Comparison of ENCODE assay signal across 19 cellular contexts in the genomic region with DNA sequence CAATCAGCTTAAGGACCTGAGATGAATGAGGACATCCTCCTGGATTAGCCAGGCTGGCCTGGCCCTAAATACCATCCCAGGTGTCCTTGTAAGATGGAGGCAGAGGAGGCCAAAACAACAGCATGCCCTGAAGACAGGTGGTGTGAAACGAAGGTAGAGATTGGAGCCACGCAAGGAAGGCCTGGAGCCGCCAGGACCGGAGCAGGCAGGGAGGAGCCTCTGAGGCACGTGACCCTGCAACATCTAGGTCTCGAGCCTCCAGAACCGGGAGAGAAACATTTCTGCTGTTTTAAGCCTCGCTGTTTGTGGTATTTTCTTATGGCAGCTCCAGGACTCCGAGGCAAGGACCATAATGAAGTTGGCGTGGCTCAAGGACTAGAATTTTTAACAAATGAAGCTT. TPM values are rescaled to one million over a fixed set of nuclear protein-coding genes. Genes with fewer than 3 reads are reported as not detected.
DNase-seq lines count a peak whose midpoint lies in the region; ATAC-seq and TF ChIP-seq lines count a peak whose summit lies in the region.
"Had no signal": no experiment of that assay in that cellular context is flagged by ENCODE, and none has a peak within 500 bp of the region (broad histone marks: within the 10 kb centered on the region; RNA-seq: fewer than 3 reads in every experiment).

No MANE protein-coding gene starts in this region.

- H3K9me3 ChIP-seq in upper lobe of right lung = no peaks in the 10 kb centered on the region

- no peaks in the 10 kb centered on the region for H3K4me1 ChIP-seq in upper lobe of right lung

- intact Hi-C loops in natural killer cell (cut with micrococcal nuclease) (no loop called here), upper lobe of right lung (cut with DNase I) (no loop called here)

- TF ChIP-seq CTCF in natural killer cell (IDR thresholded peaks at IDR 0.05) (no peak), upper lobe of right lung (IDR thresholded peaks at IDR 0.05) (no peak), mesothelial cell of epicardium (IDR thresholded peaks at IDR 0.05; ENCODE audit: unreplicated experiment) (no peak)

- no peaks in the 10 kb centered on the region for H3K27me3 Mint-ChIP-seq in natural killer cell treated with Interleukin-12 subunit alpha and Interleukin-12 subunit beta and Interleukin-15 and Interleukin-18, amount 100 ng/mL, for 72 hours
- H3K27me3 Mint-ChIP-seq in natural killer cell (ENCODE audit: low read depth in 2 of 2) = no peaks in the 10 kb centered on the region
- H3K27me3 Mint-ChIP-seq in mesothelial cell of epicardium (ENCODE audit: low read depth) = no peaks in the 10 kb centered on the region
- H3K27me3 Mint-ChIP-seq: B cell had no signal

- H3K9me3 Mint-ChIP-seq in natural killer cell treated with Interleukin-12 subunit alpha and Interleukin-12 subunit beta and Interleukin-15 and Interleukin-18, amount 100 ng/mL, for 72 hours = no peaks in the 10 kb centered on the region
- H3K9me3 Mint-ChIP-seq in natural killer cell (no peaks in the 10 kb centered on the region), mesothelial cell of epicardium (no peaks in the 10 kb centered on the region)
- H3K9me3 Mint-ChIP-seq: CD8-positive, alpha-beta T cell had no signal

- H3K36me3 ChIP-seq in upper lobe of right lung = no peaks in the 10 kb centered on the region

- no peak overlapping the region for H3K27ac ChIP-seq in upper lobe of right lung
- H3K27ac ChIP-seq: 22Rv1 had no signal

- no peaks in the 10 kb centered on the region for H3K27me3 ChIP-seq in upper lobe of right lung

- no peak overlapping the region for H3K4me3 Mint-ChIP-seq in natural killer cell treated with Interleukin-12 subunit alpha and Interleukin-12 subunit beta and Interleukin-15 and Interleukin-18, amount 100 ng/mL, for 72 hours
- H3K4me3 Mint-ChIP-seq in natural killer cell (no peak overlapping the region), mesothelial cell of epicardium (no peak overlapping the region)
- H3K4me3 Mint-ChIP-seq: B cell; CD8-positive, alpha-beta T cell had no signal

- H3K4me3 ChIP-seq in upper lobe of right lung = no peak overlapping the region

- peak; percentile 7 for DNase-seq in activated CD4-positive, CD25-positive, alpha-beta regulatory T cell treated with anti-CD3 and anti-CD28 coated beads, Interleukin-2, amount 50 U/mL, for 72 hours
- DNase-seq in activated CD4-positive, CD25-positive, alpha-beta regulatory T cell (lab: John Stamatoyannopoulos, UW) = no peak
- peak; percentile 18 for DNase-seq in natural killer cell treated with Interleukin-12 subunit alpha and Interleukin-12 subunit beta and Interleukin-15 and Interleukin-18, amount 100 ng/mL, for 72 hours (ENCODE audit: low spot score)
- DNase-seq in natural killer cell (no peak), mesenteric fat pad (ENCODE audit: low spot score) (peak; percentile 75), upper lobe of right lung (peak; percentile 30), mesothelial cell of epicardium (ENCODE audit: low spot score in 2 of 2, unreplicated experiment in 2 of 2) (no peak)
- DNase-seq: CD8-positive, alpha-beta T cell; DMS79; KG1; NCI-H146; NCI-H2081; NCI-H510A; NCI-H774; RPMI8226 had no signal

- H3K36me3 Mint-ChIP-seq in natural killer cell treated with Interleukin-12 subunit alpha and Interleukin-12 subunit beta and Interleukin-15 and Interleukin-18, amount 100 ng/mL, for 72 hours = no peaks in the 10 kb centered on the region
- H3K36me3 Mint-ChIP-seq in natural killer cell = no peaks in the 10 kb centered on the region
- H3K36me3 Mint-ChIP-seq in mesothelial cell of epicardium = no peaks in the 10 kb centered on the region
- H3K36me3 Mint-ChIP-seq: CD8-positive, alpha-beta T cell had no signal

- H3K4me1 Mint-ChIP-seq in natural killer cell treated with Interleukin-12 subunit alpha and Interleukin-12 subunit beta and Interleukin-15 and Interleukin-18, amount 100 ng/mL, for 72 hours (ENCODE audit: low read depth in 2 of 2) = no peaks in the 10 kb centered on the region
- no peaks in the 10 kb centered on the region for H3K4me1 Mint-ChIP-seq in natural killer cell
- peaks cover 5% of the 10 kb centered on the region for H3K4me1 Mint-ChIP-seq in mesothelial cell of epicardium
- H3K4me1 Mint-ChIP-seq: B cell had no signal

- ATAC-seq in natural killer cell treated with Interleukin-12 subunit alpha and Interleukin-12 subunit beta and Interleukin-15 and Interleukin-18, amount 100 ng/mL, for 72 hours = no peak
- ATAC-seq in natural killer cell (no peak), upper lobe of right lung (no peak), GM18868 (IDR thresholded peaks at IDR 0.05; ENCODE audit: unreplicated experiment) (no peak)
- ATAC-seq: CD8-positive, alpha-beta T cell; HCT116 had no signal

- H3K27ac Mint-ChIP-seq in natural killer cell treated with Interleukin-12 subunit alpha and Interleukin-12 subunit beta and Interleukin-15 and Interleukin-18, amount 100 ng/mL, for 72 hours = no peak overlapping the region
- H3K27ac Mint-ChIP-seq in natural killer cell (no peak overlapping the region), mesothelial cell of epicardium (no peak overlapping the region)
- H3K27ac Mint-ChIP-seq: B cell; CD8-positive, alpha-beta T cell had no signal

RNA-seq across cellular contexts. Expression of a gene that starts 9.7 kb away (rescaled TPM):
- not detected for total RNA-seq in natural killer cell treated with Interleukin-12 subunit alpha and Interleukin-12 subunit beta and Interleukin-15 and Interleukin-18, amount 100 ng/mL, for 72 hours
- under 1 TPM; 0.11 to 0.28 (median 0.23) TPM for total RNA-seq in natural killer cell
- total RNA-seq in mesenteric fat pad = 84.7 TPM
- 37.8 TPM for total RNA-seq in upper lobe of right lung
- 549 to 605 TPM (median 596 TPM) in 3 replicates for total RNA-seq in mesothelial cell of epicardium
- total RNA-seq: B cell had no signal

Comparison
In these comparisons a context has a peak if more than half of its experiments do, and no peak if none do; other contexts are left out.
1. DNase-seq: peak in activated CD4-positive, CD25-positive, alpha-beta regulatory T cell treated with anti-CD3 and anti-CD28 coated beads, Interleukin-2, amount 50 U/mL, for 72 hours (single experiment), natural killer cell treated with Interleukin-12 subunit alpha and Interleukin-12 subunit beta and Interleukin-15 and Interleukin-18, amount 100 ng/mL, for 72 hours (single experiment), mesenteric fat pad (single experiment) and upper lobe of right lung (single experiment); none in activated CD4-positive, CD25-positive, alpha-beta regulatory T cell (0 of 4), natural killer cell (single experiment) and mesothelial cell of epicardium (0 of 2).
2. RNA of a gene that starts 9.7 kb away (total RNA-seq): 549 to 605 TPM in mesothelial cell of epicardium, 84.7 TPM in mesenteric fat pad (single experiment) and 37.8 TPM in upper lobe of right lung (single experiment); 0.11 to 0.28 TPM in natural killer cell and not detected in natural killer cell treated with Interleukin-12 subunit alpha and Interleukin-12 subunit beta and Interleukin-15 and Interleukin-18, amount 100 ng/mL, for 72 hours; every median in the first group is over 10 times any median in the second.